11 cellular contexts compared by ENCODE assay signal in genomic region chr2:182761903-182762302, GRCh38. TPM values are rescaled to one million over a fixed set of nuclear protein-coding genes. Genes with fewer than 3 reads are reported as not detected.
DNase-seq lines count a peak whose midpoint lies in the region; ATAC-seq, FAIRE-seq and TF ChIP-seq lines count a peak whose summit lies in the region.
"Had no signal": no experiment of that assay in that cellular context is flagged by ENCODE, and none has a peak within 500 bp of the region (broad histone marks: within the 10 kb centered on the region; RNA-seq: fewer than 3 reads in every experiment).

No MANE protein-coding gene starts in this region.

- no peak for FAIRE-seq in HepG2 (lab: Jason Lieb, UNC)

- no peak overlapping the region for H3K9ac ChIP-seq in Karpas-422 (ENCODE audit: low read length)
- no peak overlapping the region for H3K9ac ChIP-seq in endodermal cell (ENCODE audit: extremely low read depth, low read length, poor library complexity, severe bottlenecking)
- no peak overlapping the region for H3K9ac ChIP-seq in HepG2 (ENCODE audit: insufficient read depth, low read depth, low read length)
- peak overlapping the region; percentile 1 to 43 for H3K9ac ChIP-seq in stomach smooth muscle (ENCODE audit: low read length in 2 of 2)

- peak; percentile 23 for DNase-seq in Karpas-422
- DNase-seq in endodermal cell, result no peak
- DNase-seq in HepG2 (ENCODE audit: low spot score), result no peak
- DNase-seq in occipital lobe (lab: John Stamatoyannopoulos, UW), result no peak
- no peak for DNase-seq in OCI-M2 (lab: John Stamatoyannopoulos, UW; ENCODE audit: unreplicated experiment)
- DNase-seq: GF-D8, MG63 had no signal

- H3K4me3 ChIP-seq in Karpas-422 (ENCODE audit: low read length) (no peak overlapping the region), endodermal cell (ENCODE audit: low read length) (peak overlapping the region; percentile 37), HepG2 (replicated peaks in 1 of 3; ENCODE audit: insufficient read depth in 1 of 3, low read depth in 2 of 3, low read length in 3 of 3) (no peak overlapping the region), stomach smooth muscle (ENCODE audit: low read length in 2 of 2) (peak overlapping the region; percentile 14 to 44)
- H3K4me3 ChIP-seq: MG63 had no signal

- ATAC-seq in HepG2, result no peak
- no peak for ATAC-seq in HG03175 (IDR thresholded peaks at IDR 0.05; ENCODE audit: unreplicated experiment)
- ATAC-seq in GM21423 (IDR thresholded peaks at IDR 0.05; ENCODE audit: unreplicated experiment), result no peak

- H4K20me1 ChIP-seq in Karpas-422 (ENCODE audit: insufficient read depth, low read depth, low read length), result no peaks in the 10 kb centered on the region; the same call in 1 of the 2 replicates
- no peaks in the 10 kb centered on the region for H4K20me1 ChIP-seq in HepG2 (ENCODE audit: insufficient read depth, low read length)

- no peaks in the 10 kb centered on the region for H3K9me3 ChIP-seq in Karpas-422 (ENCODE audit: low read length)
- H3K9me3 ChIP-seq in endodermal cell (ENCODE audit: control insufficient read depth, low read length), result no peaks in the 10 kb centered on the region
- H3K9me3 ChIP-seq in HepG2 (ENCODE audit: low read length), result no peaks in the 10 kb centered on the region
- no peaks in the 10 kb centered on the region for H3K9me3 ChIP-seq in stomach smooth muscle (ENCODE audit: control insufficient read depth in 2 of 2, low read length in 2 of 2)
- H3K9me3 ChIP-seq: MG63 had no signal

- no peak for TF ChIP-seq RAD21 in HepG2 (CRISPR knock-in tag; IDR thresholded peaks at IDR 0.05)

- H3K79me2 ChIP-seq in Karpas-422 (ENCODE audit: low read length) (peaks cover 28% of the 10 kb centered on the region), HepG2 (ENCODE audit: insufficient read depth, low read length) (no peaks in the 10 kb centered on the region)

- no TSS peak for BruUV-seq in HepG2 (replicated peaks; lab: Mats Ljungman, UMichigan)

- in situ Hi-C loops in HepG2 (cut with HindIII; ENCODE audit: extremely low pct_ligation_motif_present, low pct_unique_long_range_greater_than_20kb), result no loop called here

- H3K4me1 ChIP-seq in Karpas-422 (ENCODE audit: low read length), result no peaks in the 10 kb centered on the region
- peaks cover 6% of the 10 kb centered on the region for H3K4me1 ChIP-seq in endodermal cell (ENCODE audit: control insufficient read depth, insufficient read depth, low read length)
- 0 out of 2 replicates have a peak, but pooled peaks cover 7% of the 10 kb centered on the region for H3K4me1 ChIP-seq in HepG2 (ENCODE audit: insufficient read depth, low read length)
- H3K4me1 ChIP-seq in stomach smooth muscle (ENCODE audit: control insufficient read depth, insufficient read depth, low read length), result no peaks in the 10 kb centered on the region

- peaks cover 38% of the 10 kb centered on the region for H3K36me3 Mint-ChIP-seq in endodermal cell (ENCODE audit: low read depth)

- peak overlapping the region; percentile 3 for H3K4me3 Mint-ChIP-seq in endodermal cell
- H3K4me3 Mint-ChIP-seq: activated naive CD4-positive, alpha-beta T cell treated with anti-CD3 and anti-CD28 coated beads, Interleukin-2, amount 50 U/mL, for 24 hours had no signal

- H3K36me3 ChIP-seq in Karpas-422 (ENCODE audit: insufficient read depth, low read length), result peaks cover 94% of the 10 kb centered on the region
- peaks cover 76% of the 10 kb centered on the region for H3K36me3 ChIP-seq in endodermal cell (ENCODE audit: control insufficient read depth, insufficient read depth, low read length)
- peaks cover 12 to 84% of the 10 kb centered on the region in 2 experiments for H3K36me3 ChIP-seq in HepG2 (replicated peaks in 1 of 2; ENCODE audit: control insufficient read depth in 1 of 2, insufficient read depth in 2 of 2, low read length in 2 of 2)
- peaks cover 12 to 17% of the 10 kb centered on the region in 2 donors for H3K36me3 ChIP-seq in stomach smooth muscle (ENCODE audit: control insufficient read depth in 2 of 2, insufficient read depth in 2 of 2, low read length in 2 of 2)

- no peaks in the 10 kb centered on the region for H3K9me3 Mint-ChIP-seq in endodermal cell
- H3K9me3 Mint-ChIP-seq: activated naive CD4-positive, alpha-beta T cell treated with anti-CD3 and anti-CD28 coated beads, Interleukin-2, amount 50 U/mL, for 24 hours had no signal

- no peak for TF ChIP-seq EP300 in HepG2 (IDR thresholded peaks at IDR 0.05; ENCODE audit: low read depth in 2 of 2, low read length in 2 of 2)
- TF ChIP-seq EP300 in HepG2 (CRISPR knock-in tag; IDR thresholded peaks at IDR 0.05; ENCODE audit: borderline replicate concordance), result no peak

- H3K27me3 ChIP-seq in Karpas-422 (ENCODE audit: low read length) (no peaks in the 10 kb centered on the region), endodermal cell (ENCODE audit: control insufficient read depth, insufficient read depth, low read length, poor library complexity, severe bottlenecking) (no peaks in the 10 kb centered on the region), HepG2 (ENCODE audit: control insufficient read depth in 1 of 2, insufficient read depth in 2 of 2, low read length in 2 of 2) (no peaks in the 10 kb centered on the region), stomach smooth muscle (ENCODE audit: control insufficient read depth in 1 of 2, insufficient read depth in 2 of 2, low read length in 2 of 2) (no peaks in the 10 kb centered on the region)
- H3K27me3 ChIP-seq: MG63 had no signal

- TF ChIP-seq CTCF in endodermal cell (conservative IDR thresholded peaks at IDR 0.05), result peak; percentile 21
- peak; percentile 33 for TF ChIP-seq CTCF in HepG2 (CRISPR knock-in tag; IDR thresholded peaks at IDR 0.05)

- H3K27me3 Mint-ChIP-seq in endodermal cell (ENCODE audit: insufficient read depth), result no peaks in the 10 kb centered on the region
- H3K27me3 Mint-ChIP-seq: activated naive CD4-positive, alpha-beta T cell treated with anti-CD3 and anti-CD28 coated beads, Interleukin-2, amount 50 U/mL, for 24 hours had no signal

- H3K27ac Mint-ChIP-seq in endodermal cell, result peak overlapping the region; percentile 7
- H3K27ac Mint-ChIP-seq: activated naive CD4-positive, alpha-beta T cell treated with anti-CD3 and anti-CD28 coated beads, Interleukin-2, amount 50 U/mL, for 24 hours had no signal

- H3K4me2 ChIP-seq in Karpas-422 (ENCODE audit: low read depth, low read length, poor library complexity, severe bottlenecking) (no peak overlapping the region), HepG2 (ENCODE audit: low read depth, low read length) (no peak overlapping the region)

- H3K4me1 Mint-ChIP-seq in endodermal cell, result peaks cover 40% of the 10 kb centered on the region
- H3K4me1 Mint-ChIP-seq: activated naive CD4-positive, alpha-beta T cell treated with anti-CD3 and anti-CD28 coated beads, Interleukin-2, amount 50 U/mL, for 24 hours had no signal

- no peak overlapping the region for H2AFZ ChIP-seq in Karpas-422 (ENCODE audit: low read length)
- no peak overlapping the region for H2AFZ ChIP-seq in HepG2 (ENCODE audit: low read length)

- CTCF ChIA-PET in HepG2 (lab: Yijun Ruan, JAX; ENCODE audit: low intra/inter-chr PET ratio, low total read pairs), result no interaction called here

- TF ChIP-seq POLR2A in HepG2 (IDR thresholded peaks at IDR 0.05; ENCODE audit: insufficient read depth in 1 of 2, low read depth in 2 of 2, low read length in 2 of 2), result no peak

- 88 to 97% methylated on average over 3 to 4 of the region's 4 CpGs for WGBS in endodermal cell (ENCODE audit: insufficient coverage in 1 of 2, insufficient read length in 1 of 2), 2 experiments
- WGBS in HepG2 (ENCODE audit: low lambda C conversion rate), result 91% methylated on average over 4 of the region's 4 CpGs

- no peaks in the 10 kb centered on the region for H3K9me2 ChIP-seq in Karpas-422 (replicated peaks; ENCODE audit: insufficient read depth, low read length)

- intact Hi-C loops in HepG2 (cut with micrococcal nuclease; ENCODE audit: unreplicated experiment), result loop anchor here (5.0 to 10.0 kb wide), 2 partner anchors 120 to 577 kb away; no protein-coding TSS in a partner anchor

- H3K27ac ChIP-seq in Karpas-422 (ENCODE audit: low read length) (no peak overlapping the region), endodermal cell (ENCODE audit: low read depth, low read length) (no peak overlapping the region), HepG2 (ENCODE audit: extremely low read length, insufficient read depth, low read length) (no peak overlapping the region), stomach smooth muscle (ENCODE audit: low read length) (peak overlapping the region; percentile 56)

- POLR2A ChIA-PET in HepG2 (lab: Yijun Ruan, JAX), result no interaction called here

TF ChIP-seq in HepG2, 621 proteins besides CTCF, POLR2A, EP300 and RAD21 (continues in another document):
- TF ChIP-seq EEA1 (CRISPR knock-in tag; IDR thresholded peaks at IDR 0.05; ENCODE audit: borderline replicate concordance) (no peak), CEBPG (CRISPR knock-in tag; IDR thresholded peaks at IDR 0.05) (peak; percentile 86), POLR2AphosphoS2 (IDR thresholded peaks at IDR 0.05; ENCODE audit: low read depth, low read length) (no peak)

RNA-seq across cellular contexts. Expression of gene DNAJC10, which starts 45.8 kb away (rescaled TPM):
- total RNA-seq in Karpas-422 (2014; rRNA removed; shearing (Covaris generic); ENCODE audit: low replicate concordance), result 187 and 199 TPM in 2 replicates
- total RNA-seq in endodermal cell (100 to 1,000 TPM; 212 to 232 TPM), HepG2 (2016; rRNA removed; fragmentation: Illumina TruSeq; extraction: Trizol) (178 and 190 TPM in 2 replicates), occipital lobe (61.9 TPM)
- 74.6 TPM for polyA plus RNA-seq in endodermal cell (2013, experiment 1 of 2)
- polyA plus RNA-seq in endodermal cell (2013, experiment 2 of 2), result 68.4 TPM
- total RNA-seq in HepG2 (2016; cell fraction: cytosol; rRNA removed; fragmentation: Illumina TruSeq; extraction: Trizol; ENCODE audit: low read depth), result 20.2 and 22.6 TPM in 2 replicates
- 187 and 195 TPM in 2 replicates for total RNA-seq in HepG2 (2016; cell fraction: insoluble cytoplasmic fraction; rRNA removed; fragmentation: Illumina TruSeq; extraction: Trizol)
- total RNA-seq in HepG2 (2016; cell fraction: membrane; rRNA removed; fragmentation: Illumina TruSeq; extraction: Trizol), result 118 and 122 TPM in 2 replicates
- total RNA-seq in HepG2 (2016; cell fraction: nucleus; rRNA removed; fragmentation: Illumina TruSeq; extraction: Trizol), result 194 and 207 TPM in 2 replicates
- 40.1 and 44.1 TPM in 2 replicates for polyA plus RNA-seq in HepG2 (2011; rRNA removed)
- polyA plus RNA-seq in HepG2 (2011; cell fraction: cytosol; rRNA removed), result 14.0 and 24.2 TPM in 2 replicates
- 43.5 and 66.4 TPM in 2 replicates for polyA plus RNA-seq in HepG2 (2011; cell fraction: nucleus; rRNA removed)
- polyA plus RNA-seq in HepG2 (2012), result 68.3 and 73.4 TPM in 2 replicates
- 17.2 and 23.7 TPM in 2 replicates for polyA plus RNA-seq in HepG2 (2016; cell fraction: cytosol; fragmentation: Illumina TruSeq; extraction: Trizol; ENCODE audit: low read depth)
- polyA plus RNA-seq in HepG2 (2016; cell fraction: insoluble cytoplasmic fraction; fragmentation: Illumina TruSeq; extraction: Trizol; ENCODE audit: low read depth), result 90.6 and 103 TPM in 2 replicates
- 49.0 and 50.6 TPM in 2 replicates for polyA plus RNA-seq in HepG2 (2016; cell fraction: membrane; fragmentation: Illumina TruSeq; extraction: Trizol; ENCODE audit: low read depth)
- 135 and 139 TPM in 2 replicates for polyA plus RNA-seq in HepG2 (2016; cell fraction: nucleus; fragmentation: Illumina TruSeq; extraction: Trizol; ENCODE audit: insufficient read depth, low read depth)
- polyA minus RNA-seq in HepG2 (2011; rRNA and poly(A)+ RNA removed; ENCODE audit: low replicate concordance), result 16.0 and 24.1 TPM in 2 replicates
- 45.0 and 49.4 TPM in 2 replicates for polyA minus RNA-seq in HepG2 (2011; cell fraction: cytosol; rRNA and poly(A)+ RNA removed)
- 71.5 and 98.2 TPM in 2 replicates for polyA minus RNA-seq in HepG2 (2011; cell fraction: nucleus; rRNA and poly(A)+ RNA removed)

Comparison
In these comparisons a context has a peak if more than half of its experiments do, and no peak if none do; other contexts are left out.
1. H3K4me3 ChIP-seq: peak in endodermal cell (single experiment) and stomach smooth muscle (2 of 2); none in Karpas-422 (single experiment) and HepG2 (0 of 3).
2. H3K9ac ChIP-seq: peak in stomach smooth muscle (2 of 2); none in Karpas-422 (single experiment), endodermal cell (single experiment) and HepG2 (single experiment).